Comparison of ENCODE assay signal across 1 cellular context in genomic region chr4:156962069-156962377, GRCh38.
TF ChIP-seq lines count a peak whose summit lies in the region.

No MANE protein-coding gene starts in this region.

TF ChIP-seq in SK-N-SH, 30 proteins besides CTCF, POLR2A, EP300 and RAD21 (continued from another document):
- TF ChIP-seq RCOR1 (IDR thresholded peaks at IDR 0.05; ENCODE audit: low read length) (no peak), TAF1 (IDR thresholded peaks at IDR 0.05; ENCODE audit: borderline replicate concordance, low read depth, low read length) (no peak), SIN3A (IDR thresholded peaks at IDR 0.05; ENCODE audit: borderline replicate concordance, low read depth, low read length) (no peak), JUND (IDR thresholded peaks at IDR 0.05) (no peak)
